In the genomic region with DNA sequence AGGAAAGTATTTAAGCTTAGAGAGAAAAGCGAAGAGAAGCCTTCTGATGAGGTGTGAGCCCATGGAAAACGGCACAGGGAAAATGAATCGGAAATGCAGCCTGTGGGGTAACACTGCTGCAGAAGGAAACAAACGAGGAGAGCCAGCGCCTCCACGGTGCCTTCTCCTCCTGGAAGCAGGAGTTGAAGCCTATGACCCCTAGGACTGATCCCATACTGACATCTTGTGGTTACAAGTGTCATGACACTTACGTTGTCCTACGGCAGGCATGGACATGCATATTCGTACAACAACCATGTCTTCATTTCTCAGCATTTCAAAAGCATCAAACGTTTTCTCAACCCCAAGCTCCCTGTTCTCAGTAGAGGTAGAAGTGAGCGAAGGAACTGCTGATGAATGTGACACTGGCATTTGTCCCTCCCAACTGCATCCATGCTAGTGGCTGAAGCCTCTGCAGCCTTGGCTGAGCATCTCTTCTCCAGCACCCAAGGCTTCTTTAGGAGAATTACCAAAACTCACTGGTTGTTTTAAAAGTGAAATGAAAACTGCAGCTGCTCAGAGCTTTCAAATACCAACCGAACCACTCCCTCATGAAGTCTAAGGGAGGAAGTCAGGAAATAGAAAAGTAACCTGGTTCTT, we compare ENCODE assay signal across 7 cellular contexts.
DNase-seq lines count a peak whose midpoint lies in the region; FAIRE-seq lines count a peak whose summit lies in the region.

No MANE protein-coding gene starts in this region.

- H3K36me3 ChIP-seq in H7 (replicated peaks; ENCODE audit: control insufficient read depth, insufficient read depth, low read length), result no peaks in the 10 kb centered on the region; the same call in 1 of the 2 replicates
- no peaks in the 10 kb centered on the region for H3K36me3 ChIP-seq in skeletal muscle tissue (ENCODE audit: control insufficient read depth in 3 of 3, insufficient read depth in 3 of 3, low read length in 3 of 3)

- H3K9me3 ChIP-seq in skeletal muscle tissue (ENCODE audit: control insufficient read depth in 3 of 3, low read length in 3 of 3), result no peaks in the 10 kb centered on the region

- peaks cover 26 to 39% (median 29%) of the 10 kb centered on the region in 3 donors for H3K4me1 ChIP-seq in skeletal muscle tissue (ENCODE audit: control insufficient read depth in 3 of 3, insufficient read depth in 3 of 3, low read length in 3 of 3)

- H3K4me3 ChIP-seq in H7 (ENCODE audit: insufficient read depth, low read depth, low read length) (no peak overlapping the region), skeletal muscle tissue (ENCODE audit: low read length in 3 of 3) (peak overlapping the region in 2 of 3 donors; percentile 3 to 31)

- DNase-seq in H7 (peak; percentile 75), NAMALWA (ENCODE audit: low spot score) (peak; percentile 89), SK-MEL-5 (ENCODE audit: low read depth, low spot score) (peak; percentile 93), brain pericyte (ENCODE audit: low read depth, low spot score) (peak; percentile 55), iPS-NIHi7 (ENCODE audit: extremely low spot score) (peak; percentile 92)

- H3K27me3 ChIP-seq in H7 (ENCODE audit: control insufficient read depth, insufficient read depth, low read length) (no peaks in the 10 kb centered on the region), skeletal muscle tissue (ENCODE audit: control insufficient read depth in 3 of 3, insufficient read depth in 3 of 3, low read length in 3 of 3) (no peaks in the 10 kb centered on the region)

- in situ Hi-C loops in SK-MEL-5 (cut with HindIII; ENCODE audit: low pct_unique_long_range_greater_than_20kb, low sequenced_read_pairs), result no loop called here

- H3K27ac ChIP-seq in skeletal muscle tissue (ENCODE audit: low read depth, low read length), result no peak overlapping the region

- H3K9ac ChIP-seq in skeletal muscle tissue (ENCODE audit: low read depth in 1 of 3, low read length in 3 of 3), result peak overlapping the region in 2 of 3 donors; percentile 23 to 40

- FAIRE-seq in G401.6 (lab: Jason Lieb, UNC), result peak; percentile 96
